Comparison of ENCODE assay signal across 8 cellular contexts in the genomic region with DNA sequence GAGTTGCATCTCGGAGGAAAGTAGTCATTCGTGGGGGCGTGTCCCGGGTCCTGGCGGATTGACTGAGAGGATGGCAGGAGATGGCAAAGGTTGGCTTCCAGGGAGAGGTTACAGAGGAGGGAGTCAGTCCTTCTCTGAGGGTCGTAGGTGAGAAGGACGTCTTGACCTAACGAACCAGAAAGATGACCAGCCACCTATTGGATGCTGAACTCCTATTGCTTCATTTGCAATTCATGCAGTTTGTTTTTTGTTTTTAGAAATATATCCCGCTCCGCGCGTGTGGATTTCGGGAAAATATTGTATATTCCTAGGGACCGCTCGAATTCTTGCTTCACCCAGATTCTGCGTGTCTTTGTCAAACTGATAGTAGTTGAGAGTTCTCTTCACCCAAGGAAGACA. TPM values are rescaled to one million over a fixed set of nuclear protein-coding genes. Genes with fewer than 3 reads are reported as not detected.
A peak's percentile ranks its signal among the peaks of the same experiment; 100 is the strongest.
DNase-seq lines count a peak whose midpoint lies in the region; ATAC-seq and TF ChIP-seq lines count a peak whose summit lies in the region.

No MANE protein-coding gene starts in this region.

- H3K36me3 Mint-ChIP-seq in glutamatergic neuron (ENCODE audit: unreplicated experiment): no peaks in the 10 kb centered on the region

- ATAC-seq in sciatic nerve (no peak), HG03571 (IDR thresholded peaks at IDR 0.05; ENCODE audit: unreplicated experiment) (no peak), HG03432 (IDR thresholded peaks at IDR 0.05; ENCODE audit: unreplicated experiment) (no peak)

- peak overlapping the region; percentile 41 for H3K27ac Mint-ChIP-seq in glutamatergic neuron (ENCODE audit: unreplicated experiment)

- H3K27me3 Mint-ChIP-seq in glutamatergic neuron (ENCODE audit: unreplicated experiment): no peaks in the 10 kb centered on the region

- H3K4me1 Mint-ChIP-seq in glutamatergic neuron (ENCODE audit: low read depth, unreplicated experiment): peaks cover 9% of the 10 kb centered on the region

- H3K9me3 Mint-ChIP-seq in glutamatergic neuron (ENCODE audit: unreplicated experiment): peaks cover 3% of the 10 kb centered on the region

- intact Hi-C loops in sciatic nerve (cut with DNase I): no loop called here

- DNase-seq in DMS53 treated with DMSO at 0.1 percent for 48 hours (lab: John Stamatoyannopoulos, UW; ENCODE audit: unreplicated experiment): peak; percentile 39
- DNase-seq in NCI-H146 (lab: John Stamatoyannopoulos, UW): peak; percentile 77
- DNase-seq in activated T-helper 9 cell treated with anti-CD3 and anti-CD28 coated beads, Interleukin-2, amount 50 U/mL, for 16 hours (ENCODE audit: low read depth): peak; percentile 51
- peak; percentile 51 for DNase-seq in glutamatergic neuron
- DNase-seq in sciatic nerve (ENCODE audit: low spot score): peak; percentile 77
- DNase-seq in NOMO-1 treated with dmso at 0.1 percent for 144 hours (lab: John Stamatoyannopoulos, UW; ENCODE audit: unreplicated experiment): no peak

- TF ChIP-seq CTCF in glutamatergic neuron (IDR thresholded peaks at IDR 0.05; ENCODE audit: partially characterized antibody, unreplicated experiment): no peak

- peak overlapping the region; percentile 97 for H3K4me3 Mint-ChIP-seq in glutamatergic neuron (ENCODE audit: unreplicated experiment)

RNA-seq across cellular contexts. Expression of a gene that starts 0.5 kb away (rescaled TPM):
- total RNA-seq in glutamatergic neuron (ENCODE audit: unreplicated experiment) (9.6 TPM), sciatic nerve (23.9 TPM)
